1 cellular context compared by ENCODE assay signal in genomic region chr2:181457121-181457740, GRCh38.
A peak's percentile ranks its signal among the peaks of the same experiment; 100 is the strongest.
TF ChIP-seq lines count a peak whose summit lies in the region.

Gene ITGA4, plus strand, starts transcription at chr2:181457386. Its CDS starts 269 bp downstream, at chr2:181457655.

TF ChIP-seq in H1, 55 proteins besides CTCF, POLR2A, EP300 and RAD21 (continued from another document):
- TF ChIP-seq BACH1 (IDR thresholded peaks at IDR 0.05; ENCODE audit: low read length): peak; percentile 52; the same call in 1 of the 2 replicates
- 0 out of 2 replicates have a peak, but pooled peaks have one; percentile 16 for TF ChIP-seq JUND (IDR thresholded peaks at IDR 0.05; ENCODE audit: low read length)
- TF ChIP-seq CTBP2 (IDR thresholded peaks at IDR 0.05; ENCODE audit: borderline replicate concordance, insufficient read depth, insufficient read length, low read length): peak; percentile 54
- TF ChIP-seq YY1 (IDR thresholded peaks at IDR 0.05; ENCODE audit: low read depth, low read length): 0 out of 2 replicates have a peak, but pooled peaks have one; percentile 10
- TF ChIP-seq HDAC6 (IDR thresholded peaks at IDR 0.05; ENCODE audit: low read depth, low read length): no peak
- peak; percentile 60 for TF ChIP-seq E2F6 (IDR thresholded peaks at IDR 0.05)
- peak; percentile 41 for TF ChIP-seq NANOG (IDR thresholded peaks at IDR 0.05; ENCODE audit: insufficient read depth, low read depth, low read length, poor library complexity, severe bottlenecking)
- TF ChIP-seq SIN3A (conservative IDR thresholded peaks at IDR 0.05 in 1 of 2, IDR thresholded peaks at IDR 0.05 in 1 of 2; ENCODE audit: low read depth in 1 of 2, low read length in 2 of 2): no peak
- no peak for TF ChIP-seq TEAD4 (IDR thresholded peaks at IDR 0.05; ENCODE audit: low read depth, low read length)
- peak; percentile 71 for TF ChIP-seq CREB1 (IDR thresholded peaks at IDR 0.05)
- TF ChIP-seq ASH2L (IDR thresholded peaks at IDR 0.05; ENCODE audit: low read length): peak; percentile 80
- peak; percentile 42; the same call in 1 of the 2 replicates for TF ChIP-seq TAF1 (IDR thresholded peaks at IDR 0.05; ENCODE audit: low read depth, low read length)
- no peak for TF ChIP-seq NRF1 (IDR thresholded peaks at IDR 0.05; ENCODE audit: low read depth, low read length)
- TF ChIP-seq CHD1 (IDR thresholded peaks at IDR 0.05; ENCODE audit: low read depth, low read length): no peak
- TF ChIP-seq PHF8 (conservative IDR thresholded peaks at IDR 0.05; ENCODE audit: low read depth, low read length): peak; percentile 38; the same call in 1 of the 2 replicates
